ENCODE assay signal across 19 cellular contexts in the genomic region with DNA sequence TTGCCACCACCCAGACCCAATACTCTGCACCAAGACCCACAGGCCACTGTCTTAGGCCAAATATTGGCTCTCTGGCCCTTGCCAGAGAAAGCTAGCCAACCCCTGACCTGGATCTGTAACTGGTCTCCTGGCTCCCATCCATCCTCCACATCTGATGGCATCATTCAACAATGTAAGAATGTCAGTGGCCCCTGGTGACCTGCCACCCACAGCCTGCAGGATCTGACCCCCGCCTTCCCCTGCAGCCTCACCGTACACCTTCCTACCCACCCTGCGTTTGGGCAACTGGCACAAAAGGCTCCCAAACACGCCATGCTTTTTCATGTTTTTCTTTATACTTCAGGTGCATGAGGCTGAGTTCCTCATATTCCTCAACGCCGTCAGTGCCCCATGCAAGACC. TPM values are rescaled to one million over a fixed set of nuclear protein-coding genes. Genes with fewer than 3 reads are reported as not detected.
DNase-seq lines count a peak whose midpoint lies in the region; ATAC-seq lines count a peak whose summit lies in the region.
"Had no signal": no experiment of that assay in that cellular context is flagged by ENCODE, and none has a peak within 500 bp of the region (broad histone marks: within the 10 kb centered on the region; RNA-seq: fewer than 3 reads in every experiment).

No MANE protein-coding gene starts in this region.

- H3K27ac ChIP-seq in neuronal stem cell (replicated peaks; ENCODE audit: low read length) (no peak overlapping the region), subcutaneous abdominal adipose tissue (ENCODE audit: low read depth, low read length) (peak overlapping the region; percentile 70)
- H3K27ac ChIP-seq: GM23248, HL-60 had no signal

- H3K4me1 Mint-ChIP-seq in activated T-helper 17 cell treated with anti-CD3 and anti-CD28 coated beads, Interleukin-2, amount 50 U/mL, for 72 hours = no peaks in the 10 kb centered on the region
- H3K4me1 Mint-ChIP-seq: IgD-negative memory B cell had no signal

- no peak overlapping the region for H3K4me2 ChIP-seq in neuronal stem cell (ENCODE audit: insufficient read depth, low read length, poor library complexity, severe bottlenecking)

- H3K14ac ChIP-seq in neuronal stem cell (ENCODE audit: low read length) = no peak overlapping the region

- H2AK5ac ChIP-seq in neuronal stem cell (ENCODE audit: low read depth, low read length) = no peak overlapping the region

- H3K27me3 Mint-ChIP-seq in activated T-helper 17 cell treated with anti-CD3 and anti-CD28 coated beads, Interleukin-2, amount 50 U/mL, for 72 hours = peaks cover 15% of the 10 kb centered on the region

- H2BK5ac ChIP-seq in neuronal stem cell (ENCODE audit: low read length) = no peak overlapping the region

- H3K4me3 Mint-ChIP-seq in activated T-helper 17 cell treated with anti-CD3 and anti-CD28 coated beads, Interleukin-2, amount 50 U/mL, for 72 hours = no peak overlapping the region
- H3K4me3 Mint-ChIP-seq: CD4-positive, alpha-beta memory T cell; IgD-negative memory B cell had no signal

- no peaks in the 10 kb centered on the region for H3K36me3 Mint-ChIP-seq in activated T-helper 17 cell treated with anti-CD3 and anti-CD28 coated beads, Interleukin-2, amount 50 U/mL, for 72 hours (ENCODE audit: low read depth)
- H3K36me3 Mint-ChIP-seq: CD14-positive monocyte; CD4-positive, alpha-beta memory T cell; IgD-negative memory B cell had no signal

- H3K4me3 ChIP-seq in neuronal stem cell (ENCODE audit: low read length in 2 of 2) (no peak overlapping the region), subcutaneous abdominal adipose tissue (ENCODE audit: low read depth in 1 of 5, low read length in 5 of 5) (no peak overlapping the region)
- H3K4me3 ChIP-seq: GM23248, HAP-1 had no signal

- H3K79me1 ChIP-seq in neuronal stem cell (ENCODE audit: low read depth, low read length) = no peaks in the 10 kb centered on the region

- no peak overlapping the region for H3K4ac ChIP-seq in neuronal stem cell (ENCODE audit: low read length)

- H4K8ac ChIP-seq in neuronal stem cell (ENCODE audit: low read depth, low read length) = no peak overlapping the region

- H3K18ac ChIP-seq in neuronal stem cell (ENCODE audit: low read length) = peak overlapping the region; percentile 19

- H3K9ac ChIP-seq in neuronal stem cell (ENCODE audit: low read depth, low read length, poor library complexity) = no peak overlapping the region
- H3K9ac ChIP-seq in subcutaneous abdominal adipose tissue (ENCODE audit: low read length in 5 of 5) = no peak overlapping the region
- H3K9ac ChIP-seq: GM23248 had no signal

- no peak for ATAC-seq in activated T-helper 17 cell treated with anti-CD3 and anti-CD28 coated beads, Interleukin-2, amount 50 U/mL, for 72 hours (replicated peaks)
- ATAC-seq in HG03280 (IDR thresholded peaks at IDR 0.05; ENCODE audit: unreplicated experiment) = no peak
- ATAC-seq in GM21619 (IDR thresholded peaks at IDR 0.05; ENCODE audit: unreplicated experiment) = no peak

- H3K9me3 Mint-ChIP-seq in activated T-helper 17 cell treated with anti-CD3 and anti-CD28 coated beads, Interleukin-2, amount 50 U/mL, for 72 hours = no peaks in the 10 kb centered on the region
- H3K9me3 Mint-ChIP-seq: CD14-positive monocyte; CD4-positive, alpha-beta memory T cell; IgD-negative memory B cell had no signal

- no peaks in the 10 kb centered on the region for H3K36me3 ChIP-seq in neuronal stem cell (replicated peaks in 1 of 2; ENCODE audit: control insufficient read depth in 2 of 2, insufficient read depth in 2 of 2, low read length in 2 of 2)
- no peaks in the 10 kb centered on the region for H3K36me3 ChIP-seq in subcutaneous abdominal adipose tissue (ENCODE audit: control insufficient read depth in 5 of 5, insufficient read depth in 5 of 5, low read length in 5 of 5)
- H3K36me3 ChIP-seq: BE2C, HAP-1 had no signal

- no CpG with 5 or more reads among the region's 6 CpGs for WGBS in neuronal stem cell (ENCODE audit: extremely low coverage in 2 of 2, insufficient read length in 2 of 2, insufficient replicate concordance in 1 of 2), 2 donors

- H2BK12ac ChIP-seq in neuronal stem cell (ENCODE audit: low read length) = no peak overlapping the region

- no peak overlapping the region for H2AFZ ChIP-seq in neuronal stem cell (ENCODE audit: low read length)
- H2AFZ ChIP-seq: GM23248 had no signal

- H3K4me1 ChIP-seq in neuronal stem cell (ENCODE audit: control insufficient read depth in 2 of 2, insufficient read depth in 1 of 2, low read depth in 1 of 2, low read length in 2 of 2) (peaks cover 0 to 5% of the 10 kb centered on the region in 2 donors), subcutaneous abdominal adipose tissue (ENCODE audit: control insufficient read depth in 5 of 5, insufficient read depth in 5 of 5, low read length in 5 of 5) (peaks cover 6 to 55% (median 45%) of the 10 kb centered on the region in 5 donors)
- H3K4me1 ChIP-seq: BE2C had no signal

- H3K27me3 ChIP-seq in neuronal stem cell (ENCODE audit: control insufficient read depth in 3 of 3, insufficient read depth in 3 of 3, low read depth in 1 of 3, low read length in 3 of 3) (peaks cover 0 to 28% (median 7%) of the 10 kb centered on the region in 3 experiments), subcutaneous abdominal adipose tissue (ENCODE audit: control insufficient read depth in 5 of 5, insufficient read depth in 4 of 5, low read length in 5 of 5) (no peaks in the 10 kb centered on the region)
- H3K27me3 ChIP-seq: BE2C had no signal

- H2BK120ac ChIP-seq in neuronal stem cell (ENCODE audit: low read depth, low read length) = no peak overlapping the region

- peak overlapping the region; percentile 53 for H3K27ac Mint-ChIP-seq in activated T-helper 17 cell treated with anti-CD3 and anti-CD28 coated beads, Interleukin-2, amount 50 U/mL, for 72 hours
- H3K27ac Mint-ChIP-seq: CD4-positive, alpha-beta memory T cell had no signal

- H4K91ac ChIP-seq in neuronal stem cell (ENCODE audit: low read depth, low read length, poor library complexity) = no peak overlapping the region

- H3K9me3 ChIP-seq in neuronal stem cell (replicated peaks in 1 of 2; ENCODE audit: control insufficient read depth in 2 of 2, insufficient read depth in 1 of 2, low read depth in 1 of 2, low read length in 2 of 2) (no peaks in the 10 kb centered on the region), subcutaneous abdominal adipose tissue (ENCODE audit: control insufficient read depth in 5 of 5, low read length in 5 of 5) (no peaks in the 10 kb centered on the region)
- H3K9me3 ChIP-seq: BE2C, HAP-1 had no signal

- no peak overlapping the region for H3K23ac ChIP-seq in neuronal stem cell (ENCODE audit: low read depth, low read length, poor library complexity)

- no peak overlapping the region for H2BK15ac ChIP-seq in neuronal stem cell (ENCODE audit: low read length)

- peak; percentile 31 for DNase-seq in HT-29 (ENCODE audit: low spot score)
- no peak for DNase-seq in neuronal stem cell (ENCODE audit: low spot score)
- no peak for DNase-seq in DMS53 treated with DMSO at 0.1 percent for 48 hours (lab: John Stamatoyannopoulos, UW; ENCODE audit: unreplicated experiment)
- DNase-seq in activated CD4-positive, alpha-beta T cell treated with anti-CD3 and anti-CD28 coated beads, Interleukin-2, amount 50 U/mL, for 1 hour = no peak
- DNase-seq: ACHN; BE2C; CD4-positive, alpha-beta memory T cell; DMS153; DMS79 treated with DMSO at 0.1 percent for 48 hours; GM23248; KBM-7 had no signal

RNA-seq across cellular contexts. Expression of gene ASAP2, which starts 60.0 kb away (rescaled TPM):
- total RNA-seq in HT-29 (2014; rRNA removed; shearing (Covaris generic)) = 27.0 and 34.8 TPM in 2 replicates
- under 1 TPM; 0.17 to 0.19 TPM for total RNA-seq in activated T-helper 17 cell treated with anti-CD3 and anti-CD28 coated beads, Interleukin-2, amount 50 U/mL, for 72 hours
- polyA plus RNA-seq in neuronal stem cell (2013, experiment 1 of 2) = 24.8 TPM
- polyA plus RNA-seq in neuronal stem cell (2013, experiment 2 of 2) = 26.3 TPM
- total RNA-seq: CD4-positive, alpha-beta memory T cell had no signal
- polyA plus RNA-seq: CD4-positive, alpha-beta memory T cell; IgD-negative memory B cell had no signal

Comparison
In these comparisons a context has a peak if more than half of its experiments do, and no peak if none do; other contexts are left out.
1. RNA of gene ASAP2, which starts 60.0 kb away (total RNA-seq): 27.0 to 34.8 TPM in HT-29; 0.17 to 0.19 TPM in activated T-helper 17 cell treated with anti-CD3 and anti-CD28 coated beads, Interleukin-2, amount 50 U/mL, for 72 hours; every median in the first group is over 10 times any median in the second.